18 cellular contexts compared by ENCODE assay signal in the genomic region with DNA sequence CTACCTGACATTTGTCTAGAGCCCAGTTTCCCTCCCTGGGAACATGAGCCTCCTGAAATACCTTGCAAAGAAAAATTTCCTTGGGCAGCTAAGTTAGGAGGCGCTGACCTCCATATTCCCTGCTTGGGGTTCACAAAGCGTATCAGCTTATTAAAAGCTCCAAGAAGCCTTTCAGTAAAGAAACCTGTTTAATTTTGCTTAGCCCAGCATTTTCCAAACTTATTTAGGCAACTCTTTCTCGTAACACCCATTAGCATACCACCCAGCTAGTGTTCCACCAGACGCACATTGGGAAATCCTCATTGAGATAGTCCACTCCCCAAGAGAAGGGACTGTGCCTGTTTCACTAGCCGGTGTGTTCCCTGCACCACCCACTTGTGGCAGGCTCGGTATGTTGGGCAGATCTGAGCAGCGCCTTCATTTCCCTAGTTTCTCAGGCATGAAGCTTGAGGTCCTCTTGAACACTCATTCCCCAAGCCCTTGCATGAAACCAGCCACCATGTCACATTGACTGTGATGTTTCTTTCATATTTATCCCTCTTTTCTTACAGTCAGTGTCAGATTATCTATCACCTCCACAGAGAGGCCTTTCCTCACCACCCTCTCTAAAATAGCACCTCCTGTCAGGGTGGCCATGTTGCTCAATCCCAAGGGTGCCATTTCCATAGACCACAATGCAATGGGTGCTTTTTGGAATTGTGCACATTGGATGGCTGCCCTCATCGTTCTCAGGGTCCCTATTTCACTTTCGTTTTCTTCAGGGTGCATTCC. TPM values are rescaled to one million over a fixed set of nuclear protein-coding genes. Genes with fewer than 3 reads are reported as not detected.
"Had no signal": no experiment of that assay in that cellular context is flagged by ENCODE, and none has a peak within 500 bp of the region (broad histone marks: within the 10 kb centered on the region; RNA-seq: fewer than 3 reads in every experiment).

No MANE protein-coding gene starts in this region.

- H3K27ac Mint-ChIP-seq: activated CD8-positive, alpha-beta T cell treated with anti-CD3 and anti-CD28 coated beads, Interleukin-2, amount 10 ng/mL, durations not matched to agents 7 days and 5 days; activated naive CD4-positive, alpha-beta T cell treated with anti-CD3 and anti-CD28 coated beads, Interleukin-2, amount 50 U/mL, for 24 hours; activated T-helper 17 cell treated with anti-CD3 and anti-CD28 coated beads, Interleukin-2, amount 50 U/mL, for 72 hours; immature natural killer cell; naive B cell; stimulated activated naive CD8-positive, alpha-beta T cell treated with anti-CD3 and anti-CD28 coated beads, Interleukin-15, amount 100 ng/mL, for 72 hours had no signal

- H3K4me3 ChIP-seq: dorsolateral prefrontal cortex, esophagus muscularis mucosa, lower lobe of right lung, testis, upper lobe of right lung had no signal

- H3K27me3 ChIP-seq: dorsolateral prefrontal cortex, testis had no signal

- H3K27ac ChIP-seq: dorsolateral prefrontal cortex, esophagus muscularis mucosa, lower lobe of right lung, parathyroid adenoma, testis, upper lobe of right lung had no signal

- H3K79me2 ChIP-seq: parathyroid adenoma had no signal

- H3K9me3 ChIP-seq: esophagus muscularis mucosa, lower lobe of right lung, testis, upper lobe of right lung had no signal

- H3K36me3 ChIP-seq: esophagus muscularis mucosa, lower lobe of right lung, upper lobe of right lung had no signal

- H3K36me3 Mint-ChIP-seq: activated naive CD4-positive, alpha-beta T cell treated with anti-CD3 and anti-CD28 coated beads, Interleukin-2, amount 50 U/mL, for 24 hours; immature natural killer cell; naive B cell had no signal

- H2AFZ ChIP-seq: parathyroid adenoma had no signal

- ATAC-seq: activated CD8-positive, alpha-beta T cell treated with anti-CD3 and anti-CD28 coated beads, Interleukin-2, amount 10 ng/mL, durations not matched to agents 7 days and 5 days; activated T-helper 17 cell treated with anti-CD3 and anti-CD28 coated beads, Interleukin-2, amount 50 U/mL, for 72 hours; left cardiac atrium; lower lobe of right lung; stimulated activated naive CD8-positive, alpha-beta T cell treated with anti-CD3 and anti-CD28 coated beads, Interleukin-15, amount 100 ng/mL, for 72 hours; upper lobe of right lung had no signal

- H3K4me1 ChIP-seq: esophagus muscularis mucosa, lower lobe of right lung, testis, upper lobe of right lung had no signal

- H3K4me3 Mint-ChIP-seq: activated CD8-positive, alpha-beta T cell treated with anti-CD3 and anti-CD28 coated beads, Interleukin-2, amount 10 ng/mL, durations not matched to agents 7 days and 5 days; activated naive CD4-positive, alpha-beta T cell treated with anti-CD3 and anti-CD28 coated beads, Interleukin-2, amount 50 U/mL, for 24 hours; activated T-helper 17 cell treated with anti-CD3 and anti-CD28 coated beads, Interleukin-2, amount 50 U/mL, for 72 hours; stimulated activated naive CD8-positive, alpha-beta T cell treated with anti-CD3 and anti-CD28 coated beads, Interleukin-15, amount 100 ng/mL, for 72 hours had no signal

- H3K4me1 Mint-ChIP-seq: activated naive CD4-positive, alpha-beta T cell treated with anti-CD3 and anti-CD28 coated beads, Interleukin-2, amount 50 U/mL, for 24 hours; activated T-helper 17 cell treated with anti-CD3 and anti-CD28 coated beads, Interleukin-2, amount 50 U/mL, for 72 hours; immature natural killer cell; stimulated activated naive CD8-positive, alpha-beta T cell treated with anti-CD3 and anti-CD28 coated beads, Interleukin-15, amount 100 ng/mL, for 72 hours had no signal

- DNase-seq: activated CD4-positive, CD25-positive, alpha-beta regulatory T cell treated with anti-CD3 and anti-CD28 coated beads, Interleukin-2, amount 50 U/mL, for 72 hours; activated CD8-positive, alpha-beta T cell treated with anti-CD3 and anti-CD28 coated beads, Interleukin-2, amount 10 ng/mL, durations not matched to agents 7 days and 5 days; dorsolateral prefrontal cortex; foreskin fibroblast; immature natural killer cell; left cardiac atrium; lower lobe of right lung; naive B cell; stimulated activated CD4-positive, alpha-beta T cell treated with anti-CD3 and anti-CD28 coated beads, Interleukin-4, amount 100 ng/mL, for 4 hours; stimulated activated naive CD8-positive, alpha-beta T cell treated with anti-CD3 and anti-CD28 coated beads, Interleukin-15, amount 100 ng/mL, for 72 hours; testis; upper lobe of right lung had no signal

- H3K9me3 Mint-ChIP-seq: activated naive CD4-positive, alpha-beta T cell treated with anti-CD3 and anti-CD28 coated beads, Interleukin-2, amount 50 U/mL, for 24 hours; activated T-helper 17 cell treated with anti-CD3 and anti-CD28 coated beads, Interleukin-2, amount 50 U/mL, for 72 hours; immature natural killer cell; naive B cell; stimulated activated naive CD8-positive, alpha-beta T cell treated with anti-CD3 and anti-CD28 coated beads, Interleukin-15, amount 100 ng/mL, for 72 hours had no signal

RNA-seq across cellular contexts. Expression of a gene that starts 12.5 kb away (rescaled TPM):
- total RNA-seq: activated CD8-positive, alpha-beta T cell treated with anti-CD3 and anti-CD28 coated beads, Interleukin-2, amount 10 ng/mL, durations not matched to agents 7 days and 5 days; activated T-helper 17 cell treated with anti-CD3 and anti-CD28 coated beads, Interleukin-2, amount 50 U/mL, for 72 hours; chondrocyte; esophagus muscularis mucosa; left cardiac atrium; T-helper 2 cell treated with Interferon-gamma antibody and Interleukin-4, amounts not matched to agents 100 ng/mL and 5 ng/mL, for 36 hours had no signal
- polyA plus RNA-seq: immature natural killer cell had no signal
